ENCODE assay signal across 3 cellular contexts in genomic region chr10:97904026-97904410, GRCh38.
TF ChIP-seq lines count a peak whose summit lies in the region.

No MANE protein-coding gene starts in this region.

TF ChIP-seq in SK-N-SH, 30 proteins besides CTCF, POLR2A, EP300 and RAD21 (continued from another document):
- no peak for TF ChIP-seq REST (IDR thresholded peaks at IDR 0.05; ENCODE audit: low read depth, low read length)

TF ChIP-seq in SK-N-SH treated with all-trans-retinoic acid at 6 μM for 48 hours, 23 proteins besides CTCF, POLR2A, EP300 and RAD21 (continued from another document):
- no peak for TF ChIP-seq TSHZ2 (CRISPR knock-in tag; IDR thresholded peaks at IDR 0.05)
- TF ChIP-seq, protein P1, sequence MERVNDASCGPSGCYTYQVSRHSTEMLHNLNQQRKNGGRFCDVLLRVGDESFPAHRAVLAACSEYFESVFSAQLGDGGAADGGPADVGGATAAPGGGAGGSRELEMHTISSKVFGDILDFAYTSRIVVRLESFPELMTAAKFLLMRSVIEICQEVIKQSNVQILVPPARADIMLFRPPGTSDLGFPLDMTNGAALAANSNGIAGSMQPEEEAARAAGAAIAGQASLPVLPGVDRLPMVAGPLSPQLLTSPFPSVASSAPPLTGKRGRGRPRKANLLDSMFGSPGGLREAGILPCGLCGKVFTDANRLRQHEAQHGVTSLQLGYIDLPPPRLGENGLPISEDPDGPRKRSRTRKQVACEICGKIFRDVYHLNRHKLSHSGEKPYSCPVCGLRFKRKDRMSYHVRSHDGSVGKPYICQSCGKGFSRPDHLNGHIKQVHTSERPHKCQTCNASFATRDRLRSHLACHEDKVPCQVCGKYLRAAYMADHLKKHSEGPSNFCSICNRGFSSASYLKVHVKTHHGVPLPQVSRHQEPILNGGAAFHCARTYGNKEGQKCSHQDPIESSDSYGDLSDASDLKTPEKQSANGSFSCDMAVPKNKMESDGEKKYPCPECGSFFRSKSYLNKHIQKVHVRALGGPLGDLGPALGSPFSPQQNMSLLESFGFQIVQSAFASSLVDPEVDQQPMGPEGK (CRISPR knock-in tag; IDR thresholded peaks at IDR 0.05; ENCODE audit: borderline replicate concordance) = no peak
- TF ChIP-seq ZNF8 (CRISPR knock-in tag; IDR thresholded peaks at IDR 0.05) = no peak
- TF ChIP-seq SNAI2 (CRISPR knock-in tag; IDR thresholded peaks at IDR 0.05) = no peak
- no peak for TF ChIP-seq CSDC2 (CRISPR knock-in tag; IDR thresholded peaks at IDR 0.05)
- TF ChIP-seq GLIS3 (CRISPR knock-in tag; IDR thresholded peaks at IDR 0.05) = no peak
- TF ChIP-seq, protein P2, sequence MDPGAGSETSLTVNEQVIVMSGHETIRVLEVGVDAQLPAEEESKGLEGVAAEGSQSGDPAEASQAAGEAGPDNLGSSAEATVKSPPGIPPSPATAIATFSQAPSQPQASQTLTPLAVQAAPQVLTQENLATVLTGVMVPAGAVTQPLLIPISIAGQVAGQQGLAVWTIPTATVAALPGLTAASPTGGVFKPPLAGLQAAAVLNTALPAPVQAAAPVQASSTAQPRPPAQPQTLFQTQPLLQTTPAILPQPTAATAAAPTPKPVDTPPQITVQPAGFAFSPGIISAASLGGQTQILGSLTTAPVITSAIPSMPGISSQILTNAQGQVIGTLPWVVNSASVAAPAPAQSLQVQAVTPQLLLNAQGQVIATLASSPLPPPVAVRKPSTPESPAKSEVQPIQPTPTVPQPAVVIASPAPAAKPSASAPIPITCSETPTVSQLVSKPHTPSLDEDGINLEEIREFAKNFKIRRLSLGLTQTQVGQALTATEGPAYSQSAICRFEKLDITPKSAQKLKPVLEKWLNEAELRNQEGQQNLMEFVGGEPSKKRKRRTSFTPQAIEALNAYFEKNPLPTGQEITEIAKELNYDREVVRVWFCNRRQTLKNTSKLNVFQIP (CRISPR knock-in tag; IDR thresholded peaks at IDR 0.05; ENCODE audit: borderline replicate concordance, low read depth) = no peak

TF ChIP-seq in HEK293, 187 proteins besides CTCF, POLR2A, EP300 and RAD21 (continued from another document and continues in another):
- TF ChIP-seq ZNF664 (tag by site-specific recombination; IDR thresholded peaks at IDR 0.05) (no peak), EGR2 (tag by site-specific recombination; IDR thresholded peaks at IDR 0.05; ENCODE audit: low read depth) (peak; percentile 46; the same call in 1 of the 2 replicates), ZNF37A (tag by site-specific recombination; IDR thresholded peaks at IDR 0.05) (no peak), ZNF366 (tag by site-specific recombination; conservative IDR thresholded peaks at IDR 0.05) (no peak), ZBTB8A (tag by site-specific recombination; IDR thresholded peaks at IDR 0.05) (no peak), ZNF211 (tag by site-specific recombination; IDR thresholded peaks at IDR 0.05; ENCODE audit: low read depth) (no peak), ZNF146 (tag by site-specific recombination; IDR thresholded peaks at IDR 0.05) (no peak), ZNF266 (tag by site-specific recombination; IDR thresholded peaks at IDR 0.05; ENCODE audit: low read depth) (no peak), ZNF544 (tag by site-specific recombination; IDR thresholded peaks at IDR 0.05) (no peak), ZNF248 (tag by site-specific recombination; IDR thresholded peaks at IDR 0.05) (no peak), ZNF513 (tag by site-specific recombination; IDR thresholded peaks at IDR 0.05) (no peak), ZBTB17 (tag by site-specific recombination; IDR thresholded peaks at IDR 0.05) (peak; percentile 38; the same call in 1 of the 2 replicates), ZNF518A (tag by site-specific recombination; conservative IDR thresholded peaks at IDR 0.05; ENCODE audit: low read depth) (no peak), ZNF768 (tag by site-specific recombination; IDR thresholded peaks at IDR 0.05) (no peak), ZBTB10 (tag by site-specific recombination; IDR thresholded peaks at IDR 0.05) (no peak), ZIC2 (tag by site-specific recombination; IDR thresholded peaks at IDR 0.05) (peak; percentile 46; the same call in 1 of the 2 replicates), ZNF155 (tag by site-specific recombination; IDR thresholded peaks at IDR 0.05) (no peak)
- TF ChIP-seq, protein P3, sequence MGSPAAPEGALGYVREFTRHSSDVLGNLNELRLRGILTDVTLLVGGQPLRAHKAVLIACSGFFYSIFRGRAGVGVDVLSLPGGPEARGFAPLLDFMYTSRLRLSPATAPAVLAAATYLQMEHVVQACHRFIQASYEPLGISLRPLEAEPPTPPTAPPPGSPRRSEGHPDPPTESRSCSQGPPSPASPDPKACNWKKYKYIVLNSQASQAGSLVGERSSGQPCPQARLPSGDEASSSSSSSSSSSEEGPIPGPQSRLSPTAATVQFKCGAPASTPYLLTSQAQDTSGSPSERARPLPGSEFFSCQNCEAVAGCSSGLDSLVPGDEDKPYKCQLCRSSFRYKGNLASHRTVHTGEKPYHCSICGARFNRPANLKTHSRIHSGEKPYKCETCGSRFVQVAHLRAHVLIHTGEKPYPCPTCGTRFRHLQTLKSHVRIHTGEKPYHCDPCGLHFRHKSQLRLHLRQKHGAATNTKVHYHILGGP (tag by site-specific recombination; IDR thresholded peaks at IDR 0.05) = no peak
- TF ChIP-seq, protein P4, sequence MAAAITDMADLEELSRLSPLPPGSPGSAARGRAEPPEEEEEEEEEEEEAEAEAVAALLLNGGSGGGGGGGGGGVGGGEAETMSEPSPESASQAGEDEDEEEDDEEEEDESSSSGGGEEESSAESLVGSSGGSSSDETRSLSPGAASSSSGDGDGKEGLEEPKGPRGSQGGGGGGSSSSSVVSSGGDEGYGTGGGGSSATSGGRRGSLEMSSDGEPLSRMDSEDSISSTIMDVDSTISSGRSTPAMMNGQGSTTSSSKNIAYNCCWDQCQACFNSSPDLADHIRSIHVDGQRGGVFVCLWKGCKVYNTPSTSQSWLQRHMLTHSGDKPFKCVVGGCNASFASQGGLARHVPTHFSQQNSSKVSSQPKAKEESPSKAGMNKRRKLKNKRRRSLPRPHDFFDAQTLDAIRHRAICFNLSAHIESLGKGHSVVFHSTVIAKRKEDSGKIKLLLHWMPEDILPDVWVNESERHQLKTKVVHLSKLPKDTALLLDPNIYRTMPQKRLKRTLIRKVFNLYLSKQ (tag by site-specific recombination; IDR thresholded peaks at IDR 0.05; ENCODE audit: borderline replicate concordance) = no peak
- TF ChIP-seq, protein P5, sequence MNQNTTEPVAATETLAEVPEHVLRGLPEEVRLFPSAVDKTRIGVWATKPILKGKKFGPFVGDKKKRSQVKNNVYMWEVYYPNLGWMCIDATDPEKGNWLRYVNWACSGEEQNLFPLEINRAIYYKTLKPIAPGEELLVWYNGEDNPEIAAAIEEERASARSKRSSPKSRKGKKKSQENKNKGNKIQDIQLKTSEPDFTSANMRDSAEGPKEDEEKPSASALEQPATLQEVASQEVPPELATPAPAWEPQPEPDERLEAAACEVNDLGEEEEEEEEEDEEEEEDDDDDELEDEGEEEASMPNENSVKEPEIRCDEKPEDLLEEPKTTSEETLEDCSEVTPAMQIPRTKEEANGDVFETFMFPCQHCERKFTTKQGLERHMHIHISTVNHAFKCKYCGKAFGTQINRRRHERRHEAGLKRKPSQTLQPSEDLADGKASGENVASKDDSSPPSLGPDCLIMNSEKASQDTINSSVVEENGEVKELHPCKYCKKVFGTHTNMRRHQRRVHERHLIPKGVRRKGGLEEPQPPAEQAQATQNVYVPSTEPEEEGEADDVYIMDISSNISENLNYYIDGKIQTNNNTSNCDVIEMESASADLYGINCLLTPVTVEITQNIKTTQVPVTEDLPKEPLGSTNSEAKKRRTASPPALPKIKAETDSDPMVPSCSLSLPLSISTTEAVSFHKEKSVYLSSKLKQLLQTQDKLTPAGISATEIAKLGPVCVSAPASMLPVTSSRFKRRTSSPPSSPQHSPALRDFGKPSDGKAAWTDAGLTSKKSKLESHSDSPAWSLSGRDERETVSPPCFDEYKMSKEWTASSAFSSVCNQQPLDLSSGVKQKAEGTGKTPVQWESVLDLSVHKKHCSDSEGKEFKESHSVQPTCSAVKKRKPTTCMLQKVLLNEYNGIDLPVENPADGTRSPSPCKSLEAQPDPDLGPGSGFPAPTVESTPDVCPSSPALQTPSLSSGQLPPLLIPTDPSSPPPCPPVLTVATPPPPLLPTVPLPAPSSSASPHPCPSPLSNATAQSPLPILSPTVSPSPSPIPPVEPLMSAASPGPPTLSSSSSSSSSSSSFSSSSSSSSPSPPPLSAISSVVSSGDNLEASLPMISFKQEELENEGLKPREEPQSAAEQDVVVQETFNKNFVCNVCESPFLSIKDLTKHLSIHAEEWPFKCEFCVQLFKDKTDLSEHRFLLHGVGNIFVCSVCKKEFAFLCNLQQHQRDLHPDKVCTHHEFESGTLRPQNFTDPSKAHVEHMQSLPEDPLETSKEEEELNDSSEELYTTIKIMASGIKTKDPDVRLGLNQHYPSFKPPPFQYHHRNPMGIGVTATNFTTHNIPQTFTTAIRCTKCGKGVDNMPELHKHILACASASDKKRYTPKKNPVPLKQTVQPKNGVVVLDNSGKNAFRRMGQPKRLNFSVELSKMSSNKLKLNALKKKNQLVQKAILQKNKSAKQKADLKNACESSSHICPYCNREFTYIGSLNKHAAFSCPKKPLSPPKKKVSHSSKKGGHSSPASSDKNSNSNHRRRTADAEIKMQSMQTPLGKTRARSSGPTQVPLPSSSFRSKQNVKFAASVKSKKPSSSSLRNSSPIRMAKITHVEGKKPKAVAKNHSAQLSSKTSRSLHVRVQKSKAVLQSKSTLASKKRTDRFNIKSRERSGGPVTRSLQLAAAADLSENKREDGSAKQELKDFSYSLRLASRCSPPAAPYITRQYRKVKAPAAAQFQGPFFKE (tag by site-specific recombination; IDR thresholded peaks at IDR 0.05; ENCODE audit: borderline replicate concordance) = no peak
